In genomic region chr7:143391462-143392404, GRCh38 we compare ENCODE assay signal across 11 cellular contexts. TPM values are rescaled to one million over a fixed set of nuclear protein-coding genes. Genes with fewer than 3 reads are reported as not detected.
DNase-seq lines count a peak whose midpoint lies in the region; ATAC-seq, FAIRE-seq and TF ChIP-seq lines count a peak whose summit lies in the region.
"Had no signal": no experiment of that assay in that cellular context is flagged by ENCODE, and none has a peak within 500 bp of the region (broad histone marks: within the 10 kb centered on the region; RNA-seq: fewer than 3 reads in every experiment).

No MANE protein-coding gene starts in this region.

- no peak overlapping the region for H3K9ac ChIP-seq in H1 (replicated peaks in 1 of 4; ENCODE audit: extremely low read depth in 1 of 4, low read depth in 3 of 4, low read length in 3 of 4)

- no peak overlapping the region for H3K23ac ChIP-seq in H1 (ENCODE audit: insufficient read length)

- H3K27ac ChIP-seq in H1 (ENCODE audit: low read depth, low read length) (no peak overlapping the region), lung (ENCODE audit: low read depth in 1 of 2, low read length in 1 of 2) (peak overlapping the region; percentile 45 to 87), temporal lobe (ENCODE audit: low read depth, low read length) (peak overlapping the region; percentile 36)

- TF ChIP-seq CTCF in H1 (IDR thresholded peaks at IDR 0.05; ENCODE audit: control extremely low read depth in 1 of 3, insufficient read depth in 1 of 3, low read depth in 1 of 3, low read length in 3 of 3) (no peak), lung (IDR thresholded peaks at IDR 0.05; ENCODE audit: control extremely low read depth, extremely low read depth) (no peak)

- no peak overlapping the region for H2BK5ac ChIP-seq in H1 (ENCODE audit: low read depth, low read length)

- peak; percentile 87 for DNase-seq in NCI-H226
- DNase-seq in H1 (ENCODE audit: low read depth in 1 of 2, low spot score in 2 of 2) = no peak
- no peak for DNase-seq in lung (ENCODE audit: low spot score)
- no peak for DNase-seq in NCI-H1417 (lab: John Stamatoyannopoulos, UW)
- no peak for DNase-seq in NCI-H345 (lab: John Stamatoyannopoulos, UW)
- no peak for DNase-seq in NCI-H1930 (lab: John Stamatoyannopoulos, UW)
- DNase-seq in SIG-M5 treated with dmso at 0.1 percent for 504 hours (lab: John Stamatoyannopoulos, UW; ENCODE audit: unreplicated experiment) = no peak
- DNase-seq: glutamatergic neuron; NCI-H526 treated with DMSO at 0.1 percent for 48 hours; stimulated activated CD4-positive, alpha-beta T cell treated with anti-CD3 and anti-CD28 coated beads, Interleukin-4, amount 100 ng/mL, for 4 hours had no signal

- H4K8ac ChIP-seq in H1 (ENCODE audit: extremely low read depth, insufficient read depth, low read length) = peak overlapping the region; percentile 48

- H2BK12ac ChIP-seq in H1 (ENCODE audit: low read depth, low read length) = no peak overlapping the region

- no peak for TF ChIP-seq POLR2A in H1 (IDR thresholded peaks at IDR 0.05; ENCODE audit: control extremely low read depth in 1 of 2, low read depth in 2 of 2, low read length in 2 of 2)

- H2BK20ac ChIP-seq in H1 (ENCODE audit: low read length) = no peak overlapping the region

- H2BK15ac ChIP-seq in H1 (ENCODE audit: low read length) = no peak overlapping the region

- no peak overlapping the region for H3K56ac ChIP-seq in H1 (replicated peaks; ENCODE audit: insufficient read length, low read depth, low read length)

- peak; percentile 24 for ATAC-seq in lung (ENCODE audit: insufficient read depth, low FRiP score)

- no peak overlapping the region for H2AFZ ChIP-seq in H1 (ENCODE audit: low read length)

- H3K4ac ChIP-seq in H1 (replicated peaks; ENCODE audit: insufficient read length, low read depth, low read length) = no peak overlapping the region

- H3K4me3 ChIP-seq in H1 (ENCODE audit: extremely low read depth in 1 of 4, insufficient read depth in 2 of 4, low read depth in 3 of 4, low read length in 4 of 4) (no peak overlapping the region), lung (no peak overlapping the region)

- no peaks in the 10 kb centered on the region; a peak in 1 of 7 replicates for H3K4me1 ChIP-seq in H1 (replicated peaks in 1 of 4; ENCODE audit: control insufficient read depth in 3 of 4, insufficient read depth in 4 of 4, low read length in 3 of 4)
- H3K4me1 ChIP-seq in lung (ENCODE audit: control insufficient read depth in 2 of 2, insufficient read depth in 2 of 2, low read length in 2 of 2) = peaks cover 0 to 38% of the 10 kb centered on the region in 2 donors

- H3K14ac ChIP-seq in H1 (ENCODE audit: insufficient read length) = no peak overlapping the region

- H3K36me3 ChIP-seq in H1 (ENCODE audit: control insufficient read depth in 2 of 4, insufficient read depth in 4 of 4, low read length in 3 of 4) = peaks cover 35 to 86% (median 74%) of the 10 kb centered on the region in 4 experiments
- H3K36me3 ChIP-seq in lung (ENCODE audit: control insufficient read depth in 2 of 2, insufficient read depth in 2 of 2, low read length in 2 of 2) = peaks cover 6 to 51% of the 10 kb centered on the region in 2 donors

- no peak overlapping the region for H3K4me2 ChIP-seq in H1 (ENCODE audit: insufficient read depth in 1 of 2, low read depth in 2 of 2, low read length in 2 of 2)

- POLR2A ChIA-PET in H1 (lab: Charles Lee; ENCODE audit: partially characterized antibody) = interaction anchor here (0.7 to 25.2 kb wide), 12 partner anchors 12 to 102 kb away, joined by 3 to 518 read pairs (median 5); partner anchors contain the start of genes EPHA1 and ZYX

- H4K5ac ChIP-seq in H1 (ENCODE audit: insufficient read length, low read depth, low read length) = no peak overlapping the region

- peaks cover 6% of the 10 kb centered on the region; the same call in 1 of the 2 replicates for H3K79me1 ChIP-seq in H1 (ENCODE audit: low read depth, low read length)

- no peak overlapping the region for H2AK5ac ChIP-seq in H1 (ENCODE audit: low read depth, low read length)

- H4K91ac ChIP-seq in H1 (replicated peaks; ENCODE audit: insufficient read length, low read length) = no peak overlapping the region

- FAIRE-seq in H1 (lab: Jason Lieb, UNC) = no peak

- no peaks in the 10 kb centered on the region for H3K23me2 ChIP-seq in H1 (ENCODE audit: low read depth, low read length)

- H3K18ac ChIP-seq in H1 (ENCODE audit: extremely low read depth, low read length) = no peak overlapping the region

- no peaks in the 10 kb centered on the region; a peak in 1 of 4 replicates for H3K79me2 ChIP-seq in H1 (ENCODE audit: control insufficient read depth in 1 of 2, insufficient read depth in 2 of 2, low read length in 2 of 2)

- CTCF ChIA-PET in H1 (lab: Charles Lee; ENCODE audit: partially characterized antibody) = interaction anchor here (0.5 to 23.5 kb wide), 8 partner anchors 14 to 105 kb away, joined by 3 to 359 read pairs (median 11); partner anchors contain the start of genes CASP2, EPHA1 and ZYX

- no peak overlapping the region for H2BK120ac ChIP-seq in H1 (replicated peaks; ENCODE audit: low read depth, low read length)

- WGBS in H1 (ENCODE audit: extremely low coverage in 1 of 2, insufficient coverage in 1 of 2, insufficient read length in 1 of 2, insufficient replicate concordance in 2 of 2, low coverage in 1 of 2, low lambda C conversion rate in 2 of 2, missing lambda C conversion rate in 1 of 2), 2 experiments = 90% methylated on average over 24 of the region's 24 CpGs; no CpG with 5 or more reads in 1 of the 2 experiments
- 56 to 78% methylated on average over 24 of the region's 24 CpGs for WGBS in lung, 2 donors

- H4K20me1 ChIP-seq in H1 (replicated peaks in 1 of 2; ENCODE audit: control insufficient read depth in 1 of 2, insufficient read depth in 2 of 2, low read length in 2 of 2) = peaks cover 36 to 48% of the 10 kb centered on the region in 2 experiments

- H3K27me3 ChIP-seq in H1 (replicated peaks in 1 of 4; ENCODE audit: control insufficient read depth in 3 of 4, extremely low read depth in 1 of 4, insufficient read depth in 3 of 4, low read length in 3 of 4) (no peaks in the 10 kb centered on the region), lung (ENCODE audit: control insufficient read depth, insufficient read depth) (no peaks in the 10 kb centered on the region)

- H3K9me3 ChIP-seq in H1 (ENCODE audit: insufficient read depth in 2 of 2, low read depth in 1 of 2, low read length in 1 of 2) (no peaks in the 10 kb centered on the region), lung (ENCODE audit: control insufficient read depth in 2 of 2, insufficient read depth in 1 of 2, low read length in 1 of 2) (peaks cover 0 to 2% of the 10 kb centered on the region in 2 donors)

- no peak for TF ChIP-seq EP300 in H1 (IDR thresholded peaks at IDR 0.05; ENCODE audit: borderline replicate concordance in 1 of 2, low read depth in 2 of 2, low read length in 2 of 2)

- no peak for TF ChIP-seq RAD21 in H1 (IDR thresholded peaks at IDR 0.05 in 1 of 2, conservative IDR thresholded peaks at IDR 0.05 in 1 of 2; ENCODE audit: low read depth in 2 of 2, low read length in 2 of 2)

RNA-seq across cellular contexts. Expression of gene ZYX, which starts 10.6 kb away (rescaled TPM):
- total RNA-seq in H1 (2021; fragmentation: NEBNext Ultra II Directional; extraction: Animal tissue kit (Norgen Biotek cat#: 25700)) = 159 and 174 TPM in 2 replicates
- 40.6 and 77.9 TPM in 2 replicates for polyA plus RNA-seq in H1 (2011; rRNA removed)
- polyA plus RNA-seq in H1 (2011; cell fraction: cytosol; rRNA removed) = 25.7 TPM
- polyA plus RNA-seq in H1 (2011; cell fraction: nucleus; rRNA removed) = 107 TPM
- 138 to 177 TPM (median 171 TPM) in 4 replicates for polyA plus RNA-seq in H1 (2012, experiment 1 of 2)
- 172 TPM for polyA plus RNA-seq in H1 (2012, experiment 2 of 2)
- 166 TPM for polyA plus RNA-seq in H1 (2013, experiment 1 of 2)
- 163 TPM for polyA plus RNA-seq in H1 (2013, experiment 2 of 2)
- polyA minus RNA-seq in H1 (2011; rRNA and poly(A)+ RNA removed) = 21.5 and 32.9 TPM in 2 replicates
- polyA minus RNA-seq in H1 (2011; cell fraction: cytosol; rRNA and poly(A)+ RNA removed) = 70.7 TPM
- 64.8 TPM for polyA minus RNA-seq in H1 (2011; cell fraction: nucleus; rRNA and poly(A)+ RNA removed)
- total RNA-seq in lung = 100 to 1,000 TPM; 100 to 310 TPM
- 100 to 1,000 TPM in 1 of 2 donors, 10 to 100 TPM in 1; 98.9 to 266 TPM for polyA plus RNA-seq in lung
- total RNA-seq in temporal lobe = 10.6 TPM

RNA-seq across cellular contexts. Expression of gene EPHA1, which starts 16.9 kb away (rescaled TPM):
- 133 and 139 TPM in 2 replicates for total RNA-seq in H1 (2021; fragmentation: NEBNext Ultra II Directional; extraction: Animal tissue kit (Norgen Biotek cat#: 25700))
- polyA plus RNA-seq in H1 (2011; rRNA removed) = 86.5 and 113 TPM in 2 replicates
- 103 TPM for polyA plus RNA-seq in H1 (2011; cell fraction: cytosol; rRNA removed)
- 324 TPM for polyA plus RNA-seq in H1 (2011; cell fraction: nucleus; rRNA removed)
- polyA plus RNA-seq in H1 (2012, experiment 1 of 2) = 107 to 123 TPM (median 120 TPM) in 4 replicates
- polyA plus RNA-seq in H1 (2012, experiment 2 of 2) = 106 TPM
- polyA plus RNA-seq in H1 (2013, experiment 1 of 2) = 176 TPM
- polyA plus RNA-seq in H1 (2013, experiment 2 of 2) = 162 TPM
- 185 and 189 TPM in 2 replicates for polyA minus RNA-seq in H1 (2011; rRNA and poly(A)+ RNA removed)
- polyA minus RNA-seq in H1 (2011; cell fraction: cytosol; rRNA and poly(A)+ RNA removed) = 79.6 TPM
- 128 TPM for polyA minus RNA-seq in H1 (2011; cell fraction: nucleus; rRNA and poly(A)+ RNA removed)
- total RNA-seq in lung = 10 to 100 TPM in 1 of 2 donors, 1 to 10 TPM in 1; 6.1 to 13.3 TPM
- 1 to 10 TPM; 4.2 to 5.7 TPM for polyA plus RNA-seq in lung
- total RNA-seq in temporal lobe = 0.49 TPM

RNA-seq across cellular contexts. Expression of gene FAM131B, which starts 29.2 kb away (rescaled TPM):
- total RNA-seq in H1 (2021; fragmentation: NEBNext Ultra II Directional; extraction: Animal tissue kit (Norgen Biotek cat#: 25700)) = 35.5 and 38.2 TPM in 2 replicates
- polyA plus RNA-seq in H1 (2011; rRNA removed) = 23.1 and 28.8 TPM in 2 replicates
- polyA plus RNA-seq in H1 (2011; cell fraction: cytosol; rRNA removed) = 27.9 TPM
- 37.7 TPM for polyA plus RNA-seq in H1 (2011; cell fraction: nucleus; rRNA removed)
- polyA plus RNA-seq in H1 (2012, experiment 1 of 2) = 22.4 to 28.3 TPM (median 26.2 TPM) in 4 replicates
- polyA plus RNA-seq in H1 (2012, experiment 2 of 2) = 25.4 TPM
- polyA plus RNA-seq in H1 (2013, experiment 1 of 2) = 11.6 TPM
- 12.8 TPM for polyA plus RNA-seq in H1 (2013, experiment 2 of 2)
- polyA minus RNA-seq in H1 (2011; rRNA and poly(A)+ RNA removed) = 51.2 and 57.7 TPM in 2 replicates
- 20.8 TPM for polyA minus RNA-seq in H1 (2011; cell fraction: cytosol; rRNA and poly(A)+ RNA removed)
- 25.5 TPM for polyA minus RNA-seq in H1 (2011; cell fraction: nucleus; rRNA and poly(A)+ RNA removed)
- 1 to 10 TPM in 1 of 2 donors, under 1 TPM in 1; 0.80 to 1.1 TPM for total RNA-seq in lung
- under 1 TPM; 0.18 to 0.29 TPM for polyA plus RNA-seq in lung
- total RNA-seq in temporal lobe = 79.7 TPM

RNA-seq across cellular contexts. Expression of gene TAS2R60, which starts 51.5 kb away (rescaled TPM):
- 0.32 and 0.46 TPM in 2 replicates for total RNA-seq in H1 (2021; fragmentation: NEBNext Ultra II Directional; extraction: Animal tissue kit (Norgen Biotek cat#: 25700))
- polyA plus RNA-seq in H1 (2011; rRNA removed) = 0.13 and 0.15 TPM in 2 replicates
- 0.14 TPM for polyA plus RNA-seq in H1 (2011; cell fraction: cytosol; rRNA removed)
- polyA plus RNA-seq in H1 (2011; cell fraction: nucleus; rRNA removed) = 0.37 TPM
- 0.20 TPM in 1 of 4 replicates, not detected in the others for polyA plus RNA-seq in H1 (2012, experiment 1 of 2)
- 0.29 TPM for polyA plus RNA-seq in H1 (2012, experiment 2 of 2)
- 0.18 TPM for polyA plus RNA-seq in H1 (2013, experiment 1 of 2)
- not detected for polyA plus RNA-seq in H1 (2013, experiment 2 of 2)
- polyA minus RNA-seq in H1 (2011; rRNA and poly(A)+ RNA removed) = 1.6 and 2.6 TPM in 2 replicates
- polyA minus RNA-seq in H1 (2011; cell fraction: cytosol; rRNA and poly(A)+ RNA removed) = not detected
- polyA minus RNA-seq in H1 (2011; cell fraction: nucleus; rRNA and poly(A)+ RNA removed) = 6.1 TPM
- total RNA-seq in lung = 1 to 10 TPM in 1 of 2 donors, not detected in 1; 1.0 TPM
- polyA plus RNA-seq in lung = under 1 TPM in 1 of 2 donors, not detected in 1; 0.05 TPM
- 0.25 TPM for total RNA-seq in temporal lobe

Comparison
In these comparisons a context has a peak if more than half of its experiments do, and no peak if none do; other contexts are left out.
1. RNA of gene FAM131B, which starts 29.2 kb away (total RNA-seq): 79.7 TPM in temporal lobe (single experiment) and 35.5 to 38.2 TPM in H1; 0.80 to 1.1 TPM in lung; every median in the first group is over 10 times any median in the second.